Comparison of ENCODE assay signal across 17 cellular contexts in the genomic region with DNA sequence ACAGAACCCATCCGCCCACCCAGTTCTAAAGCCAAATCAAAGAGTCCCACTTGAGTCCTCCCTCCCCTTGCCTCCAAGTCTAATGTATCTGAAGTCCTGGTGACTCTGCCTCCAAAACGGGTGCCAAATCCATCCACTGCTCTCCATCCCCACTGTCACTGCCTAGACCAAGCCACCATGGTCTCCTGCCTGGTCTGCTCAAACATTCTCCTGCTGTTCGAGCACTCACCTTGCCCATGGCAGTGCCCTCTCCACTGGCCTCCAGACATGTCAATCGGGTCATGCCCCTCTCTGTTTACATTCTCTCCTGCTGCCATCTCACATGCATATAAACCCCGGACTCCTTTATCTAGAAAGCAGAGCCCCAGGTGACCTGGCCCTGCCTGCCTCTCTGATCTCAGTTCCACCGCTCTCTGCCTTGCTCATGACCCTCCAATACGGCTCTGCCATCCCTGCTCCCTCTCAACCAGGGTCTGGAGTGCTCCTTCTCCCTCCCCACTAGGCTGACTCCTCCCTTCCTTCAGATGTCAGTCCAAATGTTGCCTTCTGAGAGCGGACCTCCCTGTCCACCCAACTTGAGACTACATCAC. TPM values are rescaled to one million over a fixed set of nuclear protein-coding genes. Genes with fewer than 3 reads are reported as not detected.
DNase-seq lines count a peak whose midpoint lies in the region; ATAC-seq lines count a peak whose summit lies in the region.
"Had no signal": no experiment of that assay in that cellular context is flagged by ENCODE, and none has a peak within 500 bp of the region (broad histone marks: within the 10 kb centered on the region; RNA-seq: fewer than 3 reads in every experiment).

No MANE protein-coding gene starts in this region.

- peaks cover 61% of the 10 kb centered on the region for H3K36me3 ChIP-seq in CD4-positive, CD25-positive, alpha-beta regulatory T cell (ENCODE audit: control insufficient read depth, insufficient read depth, low read length)
- H3K36me3 ChIP-seq in neuronal stem cell (replicated peaks in 1 of 2; ENCODE audit: control insufficient read depth in 2 of 2, insufficient read depth in 2 of 2, low read length in 2 of 2), result no peaks in the 10 kb centered on the region

- H2AFZ ChIP-seq in neuronal stem cell (ENCODE audit: low read length), result no peak overlapping the region

- H3K18ac ChIP-seq in neuronal stem cell (ENCODE audit: low read length), result no peak overlapping the region

- peaks cover 1% of the 10 kb centered on the region for H3K4me1 Mint-ChIP-seq in activated CD4-positive, alpha-beta T cell treated with anti-CD3 and anti-CD28 coated beads, Interleukin-2, amount 10 ng/mL, durations not matched to agents 7 days and 5 days
- peaks cover 0 to 9% (median 2%) of the 10 kb centered on the region in 4 donors for H3K4me1 Mint-ChIP-seq in CD4-positive, CD25-positive, alpha-beta regulatory T cell
- H3K4me1 Mint-ChIP-seq in dendritic cell treated with granulocyte-macrophage colony-stimulating factor and Interleukin-4, amounts not matched to agents 40 ng/mL and 50 ng/mL, for 4 days (ENCODE audit: low read depth), result peaks cover 47% of the 10 kb centered on the region

- ATAC-seq in CD4-positive, CD25-positive, alpha-beta regulatory T cell (ENCODE audit: low read depth in 2 of 2), result no peak
- no peak for ATAC-seq in HG03520 (IDR thresholded peaks at IDR 0.05; ENCODE audit: unreplicated experiment)
- ATAC-seq in HG03460 (IDR thresholded peaks at IDR 0.05; ENCODE audit: unreplicated experiment), result no peak

- DNase-seq in activated CD4-positive, alpha-beta T cell treated with anti-CD3 and anti-CD28 coated beads, Interleukin-2, amount 10 ng/mL, durations not matched to agents 7 days and 5 days, result no peak
- DNase-seq in activated CD4-positive, alpha-beta T cell treated with anti-CD3 and anti-CD28 coated beads, Interleukin-2, amount 50 U/mL, for 48 hours, result no peak
- DNase-seq in CD4-positive, CD25-positive, alpha-beta regulatory T cell, result no peak
- DNase-seq in neuronal stem cell (ENCODE audit: low spot score) (no peak), NCI-H2171 (lab: John Stamatoyannopoulos, UW) (no peak)
- DNase-seq: DMS79, HFFc6, NCI-H1417, NCI-H187, NCI-H2107, NCI-H2227 treated with DMSO at 0.1 percent for 48 hours, OCI-M1, SHP77 had no signal

- H3K79me1 ChIP-seq in neuronal stem cell (ENCODE audit: low read depth, low read length), result no peaks in the 10 kb centered on the region

- no peak overlapping the region for H2BK12ac ChIP-seq in neuronal stem cell (ENCODE audit: low read length)

- WGBS in neuronal stem cell (ENCODE audit: extremely low coverage in 2 of 2, insufficient read length in 2 of 2, insufficient replicate concordance in 1 of 2), 2 donors, result no CpG with 5 or more reads among the region's 8 CpGs

- H3K27me3 Mint-ChIP-seq in activated CD4-positive, alpha-beta T cell treated with anti-CD3 and anti-CD28 coated beads, Interleukin-2, amount 10 ng/mL, durations not matched to agents 7 days and 5 days, result no peaks in the 10 kb centered on the region
- H3K27me3 Mint-ChIP-seq in CD4-positive, CD25-positive, alpha-beta regulatory T cell, result no peaks in the 10 kb centered on the region
- H3K27me3 Mint-ChIP-seq in dendritic cell treated with granulocyte-macrophage colony-stimulating factor and Interleukin-4, amounts not matched to agents 40 ng/mL and 50 ng/mL, for 4 days, result no peaks in the 10 kb centered on the region

- H2BK120ac ChIP-seq in neuronal stem cell (ENCODE audit: low read depth, low read length), result no peak overlapping the region

- H3K4me3 ChIP-seq in CD4-positive, CD25-positive, alpha-beta regulatory T cell (ENCODE audit: low read depth, low read length), result no peak overlapping the region
- no peak overlapping the region for H3K4me3 ChIP-seq in neuronal stem cell (ENCODE audit: low read length in 2 of 2)

- peaks cover 64% of the 10 kb centered on the region for H3K36me3 Mint-ChIP-seq in activated CD4-positive, alpha-beta T cell treated with anti-CD3 and anti-CD28 coated beads, Interleukin-2, amount 10 ng/mL, durations not matched to agents 7 days and 5 days (ENCODE audit: low read depth)
- H3K36me3 Mint-ChIP-seq in CD4-positive, CD25-positive, alpha-beta regulatory T cell, result peaks cover 48% of the 10 kb centered on the region
- H3K36me3 Mint-ChIP-seq in dendritic cell treated with granulocyte-macrophage colony-stimulating factor and Interleukin-4, amounts not matched to agents 40 ng/mL and 50 ng/mL, for 4 days (ENCODE audit: low read depth), result peaks cover 46% of the 10 kb centered on the region

- H2AK5ac ChIP-seq in neuronal stem cell (ENCODE audit: low read depth, low read length), result no peak overlapping the region

- H4K91ac ChIP-seq in neuronal stem cell (ENCODE audit: low read depth, low read length, poor library complexity), result peak overlapping the region; percentile 58

- POLR2A ChIA-PET in activated CD4-positive, alpha-beta T cell treated with anti-CD3 and anti-CD28 coated beads, Interleukin-2, amount 10 ng/mL, durations not matched to agents 7 days and 5 days (lab: Charles Lee), result no interaction called here

- no peak overlapping the region for H3K14ac ChIP-seq in neuronal stem cell (ENCODE audit: low read length)

- H4K8ac ChIP-seq in neuronal stem cell (ENCODE audit: low read depth, low read length), result no peak overlapping the region

- H3K4me2 ChIP-seq in neuronal stem cell (ENCODE audit: insufficient read depth, low read length, poor library complexity, severe bottlenecking), result no peak overlapping the region
- H3K4me2 ChIP-seq: KMS-11 had no signal

- no peak overlapping the region for H2BK5ac ChIP-seq in neuronal stem cell (ENCODE audit: low read length)

- no peak overlapping the region for H3K9ac ChIP-seq in neuronal stem cell (ENCODE audit: low read depth, low read length, poor library complexity)
- H3K9ac ChIP-seq: KMS-11 had no signal

- H3K4me1 ChIP-seq in CD4-positive, CD25-positive, alpha-beta regulatory T cell (ENCODE audit: control insufficient read depth, insufficient read depth, low read length, poor library complexity, severe bottlenecking), result no peaks in the 10 kb centered on the region
- H3K4me1 ChIP-seq in neuronal stem cell (ENCODE audit: control insufficient read depth in 2 of 2, insufficient read depth in 1 of 2, low read depth in 1 of 2, low read length in 2 of 2), result no peaks in the 10 kb centered on the region

- H3K9me3 ChIP-seq in CD4-positive, CD25-positive, alpha-beta regulatory T cell (ENCODE audit: control insufficient read depth in 2 of 2, low read length in 2 of 2), result no peaks in the 10 kb centered on the region
- peaks cover 0 to 3% of the 10 kb centered on the region in 2 donors for H3K9me3 ChIP-seq in neuronal stem cell (replicated peaks in 1 of 2; ENCODE audit: control insufficient read depth in 2 of 2, insufficient read depth in 1 of 2, low read depth in 1 of 2, low read length in 2 of 2)

- peak overlapping the region; percentile 31 for H3K27ac Mint-ChIP-seq in activated CD4-positive, alpha-beta T cell treated with anti-CD3 and anti-CD28 coated beads, Interleukin-2, amount 10 ng/mL, durations not matched to agents 7 days and 5 days
- H3K27ac Mint-ChIP-seq in CD4-positive, CD25-positive, alpha-beta regulatory T cell, result peak overlapping the region in 2 of 3 donors; percentile 44 to 63
- H3K27ac Mint-ChIP-seq in dendritic cell treated with granulocyte-macrophage colony-stimulating factor and Interleukin-4, amounts not matched to agents 40 ng/mL and 50 ng/mL, for 4 days, result peak overlapping the region; percentile 21
- H3K27ac Mint-ChIP-seq: HFFc6 had no signal

- H3K23ac ChIP-seq in neuronal stem cell (ENCODE audit: low read depth, low read length, poor library complexity), result peak overlapping the region; percentile 1

- H3K4me3 Mint-ChIP-seq in activated CD4-positive, alpha-beta T cell treated with anti-CD3 and anti-CD28 coated beads, Interleukin-2, amount 10 ng/mL, durations not matched to agents 7 days and 5 days, result no peak overlapping the region
- no peak overlapping the region for H3K4me3 Mint-ChIP-seq in CD4-positive, CD25-positive, alpha-beta regulatory T cell
- no peak overlapping the region for H3K4me3 Mint-ChIP-seq in dendritic cell treated with granulocyte-macrophage colony-stimulating factor and Interleukin-4, amounts not matched to agents 40 ng/mL and 50 ng/mL, for 4 days
- H3K4me3 Mint-ChIP-seq: HFFc6 had no signal

- H3K9me3 Mint-ChIP-seq in activated CD4-positive, alpha-beta T cell treated with anti-CD3 and anti-CD28 coated beads, Interleukin-2, amount 10 ng/mL, durations not matched to agents 7 days and 5 days, result no peaks in the 10 kb centered on the region
- H3K9me3 Mint-ChIP-seq in CD4-positive, CD25-positive, alpha-beta regulatory T cell, result no peaks in the 10 kb centered on the region
- no peaks in the 10 kb centered on the region for H3K9me3 Mint-ChIP-seq in dendritic cell treated with granulocyte-macrophage colony-stimulating factor and Interleukin-4, amounts not matched to agents 40 ng/mL and 50 ng/mL, for 4 days

- intact Hi-C loops in dendritic cell treated with granulocyte-macrophage colony-stimulating factor and Interleukin-4, amounts not matched to agents 40 ng/mL and 50 ng/mL, for 4 days (cut with micrococcal nuclease), result no loop called here

- H3K27ac ChIP-seq in CD4-positive, CD25-positive, alpha-beta regulatory T cell (ENCODE audit: insufficient read depth, low read length, poor library complexity, severe bottlenecking), result no peak overlapping the region
- no peak overlapping the region for H3K27ac ChIP-seq in neuronal stem cell (replicated peaks; ENCODE audit: low read length)
- H3K27ac ChIP-seq: KMS-11 had no signal

- H3K27me3 ChIP-seq in CD4-positive, CD25-positive, alpha-beta regulatory T cell (ENCODE audit: control insufficient read depth, insufficient read depth, low read length), result no peaks in the 10 kb centered on the region
- H3K27me3 ChIP-seq in neuronal stem cell (ENCODE audit: control insufficient read depth in 3 of 3, insufficient read depth in 3 of 3, low read depth in 1 of 3, low read length in 3 of 3), result no peaks in the 10 kb centered on the region

- no peak overlapping the region for H2BK15ac ChIP-seq in neuronal stem cell (ENCODE audit: low read length)

- no peak overlapping the region for H3K4ac ChIP-seq in neuronal stem cell (ENCODE audit: low read length)

- CTCF ChIA-PET in activated CD4-positive, alpha-beta T cell treated with anti-CD3 and anti-CD28 coated beads, Interleukin-2, amount 10 ng/mL, durations not matched to agents 7 days and 5 days (lab: Charles Lee), result no interaction called here

RNA-seq across cellular contexts. Expression of a gene that starts 32.1 kb away (rescaled TPM):
- total RNA-seq in activated CD4-positive, alpha-beta T cell treated with anti-CD3 and anti-CD28 coated beads, Interleukin-2, amount 10 ng/mL, durations not matched to agents 7 days and 5 days, result 100 to 1,000 TPM; 722 to 723 TPM
- total RNA-seq in CD4-positive, CD25-positive, alpha-beta regulatory T cell, result 111 TPM
- 100 to 1,000 TPM in 1 of 4 donors, 10 to 100 TPM in 3; 82.5 to 137 (median 89.4) TPM for polyA plus RNA-seq in CD4-positive, CD25-positive, alpha-beta regulatory T cell
- 0.91 TPM for polyA plus RNA-seq in neuronal stem cell (2013, experiment 1 of 2)
- polyA plus RNA-seq in neuronal stem cell (2013, experiment 2 of 2), result 0.75 TPM

RNA-seq across cellular contexts. Expression of a gene that starts 32.1 kb away (rescaled TPM):
- 100 to 1,000 TPM; 108 to 117 TPM for total RNA-seq in activated CD4-positive, alpha-beta T cell treated with anti-CD3 and anti-CD28 coated beads, Interleukin-2, amount 10 ng/mL, durations not matched to agents 7 days and 5 days
- total RNA-seq in CD4-positive, CD25-positive, alpha-beta regulatory T cell, result 119 TPM
- 10 to 100 TPM; 34.8 to 52.7 (median 44.0) TPM for polyA plus RNA-seq in CD4-positive, CD25-positive, alpha-beta regulatory T cell
- polyA plus RNA-seq in neuronal stem cell (2013, experiment 1 of 2), result 3.2 TPM
- 3.5 TPM for polyA plus RNA-seq in neuronal stem cell (2013, experiment 2 of 2)
